8 cellular contexts compared by ENCODE assay signal in genomic region chr2:158968396-158969161, GRCh38. TPM values are rescaled to one million over a fixed set of nuclear protein-coding genes. Genes with fewer than 3 reads are reported as not detected.
A peak's percentile ranks its signal among the peaks of the same experiment; 100 is the strongest.
DNase-seq lines count a peak whose midpoint lies in the region; ATAC-seq and TF ChIP-seq lines count a peak whose summit lies in the region.

TANC1 (plus strand) TSS chr2:158968640; CDS start chr2:159065911, 97,271 bp downstream.

- peaks cover 50% of the 10 kb centered on the region for H3K27me3 Mint-ChIP-seq in activated naive CD4-positive, alpha-beta T cell treated with anti-CD3 and anti-CD28 coated beads for 36 hours (ENCODE audit: low read depth)

- H3K4me3 Mint-ChIP-seq in activated naive CD4-positive, alpha-beta T cell treated with anti-CD3 and anti-CD28 coated beads for 36 hours, result peak within 1 kb of the TSS; percentile 80

- TF ChIP-seq EP300 in neural cell (conservative IDR thresholded peaks at IDR 0.05; ENCODE audit: poor library complexity, severe bottlenecking), result no peak

- peaks cover 34% of the 10 kb centered on the region for H3K4me1 ChIP-seq in foreskin keratinocyte

- no peaks in the 10 kb centered on the region for H4K20me1 ChIP-seq in neural cell (ENCODE audit: insufficient read depth)

- DNase-seq in Daoy (ENCODE audit: low read depth) (peak; percentile 97), RKO (ENCODE audit: low spot score) (peak; percentile 88), foreskin keratinocyte (peak; percentile 72 to 83)
- DNase-seq in Jurkat, Clone E6-1 (ENCODE audit: low read depth, low spot score), result peak; percentile 49
- peak; percentile 85 for DNase-seq in activated naive CD4-positive, alpha-beta T cell treated with anti-CD3 and anti-CD28 coated beads for 36 hours

- H3K9me2 ChIP-seq in neural cell (ENCODE audit: insufficient read depth, low read length), result no peaks in the 10 kb centered on the region

- peak within 1 kb of the TSS; percentile 75 for H3K4me2 ChIP-seq in neural cell (ENCODE audit: low read length)

- intact Hi-C loops in activated naive CD4-positive, alpha-beta T cell treated with anti-CD3 and anti-CD28 coated beads for 36 hours (cut with micrococcal nuclease), result loop anchor here (2.0 to 5.0 kb wide), 3 partner anchors 150 to 511 kb away; partner anchors contain the start of genes CCDC148, PKP4 and WDSUB1

- CTCF ChIA-PET in activated naive CD4-positive, alpha-beta T cell treated with anti-CD3 and anti-CD28 coated beads for 36 hours (lab: Charles Lee), result interaction anchor here (1.6 kb wide), 1 partner anchor 150 kb away, joined by 3 read pairs; no protein-coding TSS in a partner anchor

- H3K9me3 ChIP-seq in neural cell (ENCODE audit: low read length), result no peaks in the 10 kb centered on the region

- H3K27me3 ChIP-seq in foreskin keratinocyte (no peaks in the 10 kb centered on the region), neural cell (ENCODE audit: insufficient read depth, low read depth, low read length) (peaks cover 98% of the 10 kb centered on the region)

- H3F3A ChIP-seq in neural cell (ENCODE audit: insufficient read depth, low read length, poor library complexity, severe bottlenecking), result no peaks in the 10 kb centered on the region

- H3K36me3 ChIP-seq in neural cell (ENCODE audit: insufficient read depth, low read length), result no peaks in the 10 kb centered on the region

- H2AFZ ChIP-seq in neural cell (ENCODE audit: low read depth, low read length), result no peak within 1 kb of the TSS

- H3K27ac Mint-ChIP-seq in activated naive CD4-positive, alpha-beta T cell treated with anti-CD3 and anti-CD28 coated beads for 36 hours, result no peak within 1 kb of the TSS

- no peak for TF ChIP-seq RAD21 in neural cell (conservative IDR thresholded peaks at IDR 0.05)

- H3K4me1 Mint-ChIP-seq in activated naive CD4-positive, alpha-beta T cell treated with anti-CD3 and anti-CD28 coated beads for 36 hours (ENCODE audit: low read depth), result peaks cover 14% of the 10 kb centered on the region

- H3K9me3 Mint-ChIP-seq in activated naive CD4-positive, alpha-beta T cell treated with anti-CD3 and anti-CD28 coated beads for 36 hours, result no peaks in the 10 kb centered on the region

- H3K4me3 ChIP-seq in Jurkat, Clone E6-1 (ENCODE audit: low read length), result peak within 1 kb of the TSS; percentile 65
- H3K4me3 ChIP-seq in neural cell (ENCODE audit: low read length), result peak within 1 kb of the TSS; percentile 73

- H3K36me3 Mint-ChIP-seq in activated naive CD4-positive, alpha-beta T cell treated with anti-CD3 and anti-CD28 coated beads for 36 hours (ENCODE audit: low read depth), result no peaks in the 10 kb centered on the region

- peak within 1 kb of the TSS; percentile 18 for H3K9ac ChIP-seq in neural cell (ENCODE audit: low read length)

- H3K27ac ChIP-seq in foreskin keratinocyte, result peak within 1 kb of the TSS; percentile 80
- H3K27ac ChIP-seq in neural cell (ENCODE audit: low read length), result no peak within 1 kb of the TSS
- peak within 1 kb of the TSS; percentile 84 for H3K27ac ChIP-seq in temporal lobe (ENCODE audit: low read depth, low read length)

- TF ChIP-seq CTCF in foreskin keratinocyte (conservative IDR thresholded peaks at IDR 0.05) (peak; percentile 3), neural cell (IDR thresholded peaks at IDR 0.05; ENCODE audit: poor library complexity, severe bottlenecking) (no peak)

- no peaks in the 10 kb centered on the region for H3K79me2 ChIP-seq in neural cell (replicated peaks; ENCODE audit: insufficient read depth, low read length)

- ATAC-seq in GM21786 (IDR thresholded peaks at IDR 0.05; ENCODE audit: unreplicated experiment) (peak; percentile 90), foreskin keratinocyte (peak; percentile 88)

TF ChIP-seq in neural cell, 6 proteins besides CTCF, POLR2A, EP300 and RAD21:
- TF ChIP-seq SMC3 (conservative IDR thresholded peaks at IDR 0.05; ENCODE audit: poor library complexity) (no peak), TAF1 (IDR thresholded peaks at IDR 0.05; ENCODE audit: low read depth) (no peak), MXI1 (conservative IDR thresholded peaks at IDR 0.05; ENCODE audit: poor library complexity, severe bottlenecking) (no peak), EZH2 (IDR thresholded peaks at IDR 0.05; ENCODE audit: borderline replicate concordance, insufficient read depth, low read length, poor library complexity, severe bottlenecking) (peak; percentile 12), POLR2AphosphoS5 (IDR thresholded peaks at IDR 0.05) (no peak), REST (IDR thresholded peaks at IDR 0.05; ENCODE audit: borderline replicate concordance) (no peak)

RNA-seq across cellular contexts. Expression of gene TANC1, which starts in this region (rescaled TPM):
- total RNA-seq in Daoy (2014; rRNA removed; shearing (Covaris generic)), result 13.7 and 19.3 TPM in 2 replicates
- polyA plus RNA-seq in Jurkat, Clone E6-1 (2012; ENCODE audit: insufficient read depth, insufficient read length), result 6.0 TPM
- 1 to 10 TPM; 2.0 to 2.3 TPM for total RNA-seq in activated naive CD4-positive, alpha-beta T cell treated with anti-CD3 and anti-CD28 coated beads for 36 hours
- 28.0 and 29.7 TPM in 2 replicates for total RNA-seq in foreskin keratinocyte
- 6.2 and 7.4 TPM in 2 replicates for polyA plus RNA-seq in foreskin keratinocyte
- 0.37 and 0.44 TPM in 2 replicates for polyA plus RNA-seq in neural cell
- polyA minus RNA-seq in neural cell, result 0.73 and 1.0 TPM in 2 replicates
- 5.9 TPM for total RNA-seq in temporal lobe
